Comparison of ENCODE assay signal across 25 cellular contexts in genomic region chr4:180103794-180104193, GRCh38.
DNase-seq lines count a peak whose midpoint lies in the region; ATAC-seq, FAIRE-seq and TF ChIP-seq lines count a peak whose summit lies in the region.
"Had no signal": no experiment of that assay in that cellular context is flagged by ENCODE, and none has a peak within 500 bp of the region (broad histone marks: within the 10 kb centered on the region; RNA-seq: fewer than 3 reads in every experiment).

No MANE protein-coding gene starts in this region.

- H2AK9ac ChIP-seq in IMR-90 (replicated peaks; ENCODE audit: low read depth, low read length, poor library complexity) = no peak overlapping the region

- dilution Hi-C loops in IMR-90 (cut with HindIII; ENCODE audit: low sequenced_read_pairs, unreplicated experiment) = no loop called here

- H3K9ac ChIP-seq in HepG2 (ENCODE audit: insufficient read depth, low read depth, low read length) (no peak overlapping the region), IMR-90 (ENCODE audit: low read depth, low read length) (no peak overlapping the region), K562 (ENCODE audit: insufficient read depth in 1 of 2, low read depth in 2 of 2, low read length in 2 of 2) (no peak overlapping the region)
- H3K9ac ChIP-seq: BLaER1 treated with 17β-estradiol and CSF1 and Interleukin-3, amounts not matched to agents 10 nM and 100 nM had no signal

- POLR2A ChIA-PET in HepG2 (lab: Yijun Ruan, JAX) (no interaction called here), IMR-90 (lab: Charles Lee; ENCODE audit: unreplicated experiment) (no interaction called here), K562 (lab: Yijun Ruan, JAX) (no interaction called here)

- no peaks in the 10 kb centered on the region for H4K20me1 ChIP-seq in HepG2 (ENCODE audit: insufficient read depth, low read length)
- H4K20me1 ChIP-seq in IMR-90 (ENCODE audit: insufficient read depth, low read length) = no peaks in the 10 kb centered on the region
- no peaks in the 10 kb centered on the region for H4K20me1 ChIP-seq in K562 (replicated peaks; ENCODE audit: control insufficient read depth, insufficient read depth, low read length)
- H4K20me1 ChIP-seq: BLaER1 treated with 17β-estradiol and CSF1 and Interleukin-3, amounts not matched to agents 10 nM and 100 nM had no signal

- H2BK120ac ChIP-seq in IMR-90 (ENCODE audit: low read depth, low read length) = no peak overlapping the region

- H3K56ac ChIP-seq in IMR-90 (ENCODE audit: extremely low read depth, insufficient read depth, low read length) = no peak overlapping the region

- BruUV-seq in HepG2 (replicated peaks; lab: Mats Ljungman, UMichigan) (no TSS peak), IMR-90 (replicated peaks; lab: Mats Ljungman, UMichigan) (no TSS peak), K562 (replicated peaks; lab: Mats Ljungman, UMichigan) (no TSS peak)

- TF ChIP-seq RAD21 in HepG2 (CRISPR knock-in tag; IDR thresholded peaks at IDR 0.05) (no peak), IMR-90 (IDR thresholded peaks at IDR 0.05; ENCODE audit: low read length) (no peak), K562 (CRISPR knock-in tag; conservative IDR thresholded peaks at IDR 0.05 in 1 of 2, IDR thresholded peaks at IDR 0.05 in 1 of 2) (no peak)

- H3K27me3 ChIP-seq in HepG2 (ENCODE audit: control insufficient read depth in 1 of 2, insufficient read depth in 2 of 2, low read length in 2 of 2) (no peaks in the 10 kb centered on the region), right lobe of liver (no peaks in the 10 kb centered on the region), IMR-90 (ENCODE audit: control insufficient read depth, insufficient read depth, low read length) (no peaks in the 10 kb centered on the region), K562 (ENCODE audit: control insufficient read depth in 2 of 2, insufficient read depth in 2 of 2, low read length in 2 of 2) (no peaks in the 10 kb centered on the region)
- H3K27me3 ChIP-seq: BLaER1 treated with 17β-estradiol and CSF1 and Interleukin-3, amounts not matched to agents 10 nM and 100 nM had no signal

- H3K79me2 ChIP-seq in HepG2 (ENCODE audit: insufficient read depth, low read length) (no peaks in the 10 kb centered on the region), K562 (ENCODE audit: control insufficient read depth, insufficient read depth, low read length) (no peaks in the 10 kb centered on the region)

- H3K27ac ChIP-seq in HepG2 (ENCODE audit: extremely low read length, insufficient read depth, low read length) (no peak overlapping the region), right lobe of liver (no peak overlapping the region), IMR-90 (ENCODE audit: insufficient read depth, low read length) (no peak overlapping the region), K562 (ENCODE audit: extremely low read depth, low read depth, low read length) (no peak overlapping the region)
- H3K27ac ChIP-seq: 22Rv1; A549; BLaER1 treated with 17β-estradiol and CSF1 and Interleukin-3, amounts not matched to agents 10 nM and 100 nM; C4-2B had no signal

- H3K14ac ChIP-seq in IMR-90 (replicated peaks; ENCODE audit: low read depth, low read length) = no peak overlapping the region

- no peak overlapping the region for H4K8ac ChIP-seq in IMR-90 (ENCODE audit: low read depth in 2 of 2, low read length in 2 of 2)

- H3K4me3 ChIP-seq in HepG2 (replicated peaks in 1 of 3; ENCODE audit: insufficient read depth in 1 of 3, low read depth in 2 of 3, low read length in 3 of 3) (no peak overlapping the region), right lobe of liver (no peak overlapping the region), IMR-90 (ENCODE audit: insufficient read depth, low read depth, low read length) (no peak overlapping the region), K562 (no peak overlapping the region)
- H3K4me3 ChIP-seq: A549; BLaER1 treated with 17β-estradiol and CSF1 and Interleukin-3, amounts not matched to agents 10 nM and 100 nM; GM12878 had no signal

- H2AK5ac ChIP-seq in IMR-90 (ENCODE audit: low read depth, low read length) = no peak overlapping the region

- no peaks in the 10 kb centered on the region for H3K79me1 ChIP-seq in IMR-90 (ENCODE audit: low read depth in 1 of 2, low read length in 2 of 2)

- TF ChIP-seq POLR2A in HepG2 (IDR thresholded peaks at IDR 0.05; ENCODE audit: insufficient read depth in 1 of 2, low read depth in 2 of 2, low read length in 2 of 2) (no peak), right lobe of liver (IDR thresholded peaks at IDR 0.05) (no peak), IMR-90 (IDR thresholded peaks at IDR 0.05; ENCODE audit: low read depth, low read length) (no peak), K562 (conservative IDR thresholded peaks at IDR 0.05) (no peak)

- CTCF ChIA-PET in HepG2 (lab: Yijun Ruan, JAX; ENCODE audit: low intra/inter-chr PET ratio, low total read pairs) (no interaction called here), IMR-90 (lab: Yijun Ruan, JAX) (no interaction called here), K562 (lab: Yijun Ruan, JAX; ENCODE audit: low intra/inter-chr PET ratio) (no interaction called here)

- TF ChIP-seq EP300 in HepG2 (IDR thresholded peaks at IDR 0.05; ENCODE audit: low read depth in 2 of 2, low read length in 2 of 2) (no peak), HepG2 (CRISPR knock-in tag; IDR thresholded peaks at IDR 0.05; ENCODE audit: borderline replicate concordance) (no peak), K562 (IDR thresholded peaks at IDR 0.05; ENCODE audit: low read length) (no peak)

- no peak for TF ChIP-seq CTCF in HepG2 (CRISPR knock-in tag; IDR thresholded peaks at IDR 0.05)
- no peak for TF ChIP-seq CTCF in right lobe of liver (IDR thresholded peaks at IDR 0.05)
- TF ChIP-seq CTCF in IMR-90 (conservative IDR thresholded peaks at IDR 0.05; ENCODE audit: low read depth, low read length) = no peak
- no peak for TF ChIP-seq CTCF in K562 (IDR thresholded peaks at IDR 0.05 in 2 of 3, conservative IDR thresholded peaks at IDR 0.05 in 1 of 3; ENCODE audit: insufficient read depth in 2 of 3, low read depth in 1 of 3, low read length in 3 of 3)

- in situ Hi-C loops in HepG2 (cut with HindIII; ENCODE audit: extremely low pct_ligation_motif_present, low pct_unique_long_range_greater_than_20kb) = no loop called here
- in situ Hi-C loops in IMR-90 (cut with MboI; ENCODE audit: low sequenced_read_pairs) = no loop called here
- in situ Hi-C loops in K562 (cut with MboI) = no loop called here

- H3K9me1 ChIP-seq in IMR-90 (ENCODE audit: insufficient read depth, low read length) (no peaks in the 10 kb centered on the region), K562 (ENCODE audit: control insufficient read depth, insufficient read depth, low read length) (no peaks in the 10 kb centered on the region)

- H3K9me3 ChIP-seq in HepG2 (ENCODE audit: low read length) = no peaks in the 10 kb centered on the region
- H3K9me3 ChIP-seq in right lobe of liver = no peaks in the 10 kb centered on the region
- no peaks in the 10 kb centered on the region for H3K9me3 ChIP-seq in IMR-90 (ENCODE audit: control insufficient read depth, insufficient read depth, low read length)
- no peaks in the 10 kb centered on the region for H3K9me3 ChIP-seq in K562 (replicated peaks; ENCODE audit: control insufficient read depth, insufficient read depth, low read depth, low read length)
- H3K9me3 ChIP-seq: A549, Caco-2 had no signal

- H4K5ac ChIP-seq in IMR-90 (ENCODE audit: low read depth, low read length) = no peak overlapping the region

- H2BK5ac ChIP-seq in IMR-90 (ENCODE audit: low read depth, low read length, poor library complexity, severe bottlenecking) = no peak overlapping the region

- H2BK20ac ChIP-seq in IMR-90 (ENCODE audit: low read depth, low read length) = no peak overlapping the region

- no peaks in the 10 kb centered on the region for H3K36me3 ChIP-seq in HepG2 (replicated peaks in 1 of 2; ENCODE audit: control insufficient read depth in 1 of 2, insufficient read depth in 2 of 2, low read length in 2 of 2)
- no peaks in the 10 kb centered on the region for H3K36me3 ChIP-seq in right lobe of liver
- no peaks in the 10 kb centered on the region for H3K36me3 ChIP-seq in IMR-90 (ENCODE audit: control insufficient read depth, insufficient read depth, low read length)
- no peaks in the 10 kb centered on the region for H3K36me3 ChIP-seq in K562 (ENCODE audit: control insufficient read depth, insufficient read depth, low read length)
- H3K36me3 ChIP-seq: BLaER1 treated with 17β-estradiol and CSF1 and Interleukin-3, amounts not matched to agents 10 nM and 100 nM had no signal

- H3K4me1 ChIP-seq in HepG2 (ENCODE audit: insufficient read depth, low read length) (no peaks in the 10 kb centered on the region), right lobe of liver (no peaks in the 10 kb centered on the region), IMR-90 (ENCODE audit: control insufficient read depth, insufficient read depth, low read length) (no peaks in the 10 kb centered on the region), K562 (replicated peaks in 1 of 2; ENCODE audit: control insufficient read depth in 2 of 2, insufficient read depth in 2 of 2, low read length in 2 of 2) (no peaks in the 10 kb centered on the region)
- H3K4me1 ChIP-seq: A549, Caco-2 had no signal

- intact Hi-C loops in HepG2 (cut with micrococcal nuclease; ENCODE audit: unreplicated experiment) (no loop called here), right lobe of liver (cut with DNase I) (no loop called here), IMR-90 (cut with micrococcal nuclease) (no loop called here), K562 (cut with micrococcal nuclease) (no loop called here)

- no peak overlapping the region for H3K4me2 ChIP-seq in HepG2 (ENCODE audit: low read depth, low read length)
- no peak overlapping the region for H3K4me2 ChIP-seq in IMR-90 (ENCODE audit: low read depth, low read length)
- no peak overlapping the region for H3K4me2 ChIP-seq in K562 (ENCODE audit: insufficient read depth, low read length)
- H3K4me2 ChIP-seq: A549; BLaER1 treated with 17β-estradiol and CSF1 and Interleukin-3, amounts not matched to agents 10 nM and 100 nM had no signal

- no peak overlapping the region for H4K91ac ChIP-seq in IMR-90 (ENCODE audit: insufficient read depth, low read depth, low read length)

- H3K18ac ChIP-seq in IMR-90 (ENCODE audit: low read depth, low read length) = no peak overlapping the region

- no peak overlapping the region for H2AFZ ChIP-seq in HepG2 (ENCODE audit: low read length)
- no peak overlapping the region for H2AFZ ChIP-seq in IMR-90 (replicated peaks; ENCODE audit: low read length, poor library complexity)
- H2AFZ ChIP-seq in K562 (ENCODE audit: low read depth, low read length) = no peak overlapping the region

- H3K23ac ChIP-seq in IMR-90 (ENCODE audit: low read depth, low read length) = no peak overlapping the region

- WGBS in HepG2 (ENCODE audit: low lambda C conversion rate) = 32% methylated on average over 3 of the region's 3 CpGs
- 56% methylated on average over 3 of the region's 3 CpGs for WGBS in right lobe of liver (ENCODE audit: insufficient coverage, low coverage, low lambda C conversion rate, missing lambda C conversion rate)
- no CpG with 5 or more reads among the region's 3 CpGs for WGBS in IMR-90 (ENCODE audit: extremely low coverage in 2 of 2, insufficient read length in 1 of 2), 2 experiments
- 2% methylated on average over 3 of the region's 3 CpGs for WGBS in K562 (ENCODE audit: insufficient coverage, low coverage, missing lambda C conversion rate)

- DNase-seq in HepG2 (ENCODE audit: low spot score) (no peak), right lobe of liver (no peak), IMR-90 (no peak), K562 (ENCODE audit: extremely low read depth in 1 of 4, low spot score in 3 of 4) (no peak), frontal cortex (ENCODE audit: low spot score in 2 of 2) (no peak)
- DNase-seq in activated T-cell treated with anti-CD3 and anti-CD28 coated beads, Interleukin-2, amount 50 U/mL, for 48 hours = no peak
- DNase-seq: AML-193; Caco-2; Calu3; CD4-positive, alpha-beta T cell; CD8-positive, alpha-beta T cell; DMS79; DND-41; EL; GDM1 had no signal

- FAIRE-seq in HepG2 (lab: Jason Lieb, UNC) = no peak
- no peak for FAIRE-seq in K562 (lab: Jason Lieb, UNC)
- FAIRE-seq in frontal cortex (lab: Jason Lieb, UNC) = peak; percentile 50
- FAIRE-seq: A549, D721Med, GM12878, GM12892, GM18507 had no signal

- no peak overlapping the region for H3K4ac ChIP-seq in IMR-90 (ENCODE audit: low read depth, low read length)

- ATAC-seq in HepG2 (no peak), right lobe of liver (no peak), IMR-90 (ENCODE audit: low read depth) (no peak), K562 (no peak), HG02884 (IDR thresholded peaks at IDR 0.05; ENCODE audit: unreplicated experiment) (no peak), GM18909 (IDR thresholded peaks at IDR 0.05; ENCODE audit: poor library complexity, unreplicated experiment) (no peak)
- ATAC-seq: A549; CD8-positive, alpha-beta T cell; GM12878 had no signal

- H2BK15ac ChIP-seq in IMR-90 (ENCODE audit: low read depth, low read length) = no peak overlapping the region

Comparison
In these comparisons a context has a peak if more than half of its experiments do, and no peak if none do; other contexts are left out.
1. Of the 241 proteins assayed by ChIP-seq in both HepG2 and K562: peak only in HepG2: MAFF and MAFK; only in K562: MAFG; in both: none; in neither: 238.